ENCODE assay signal across 16 cellular contexts in the genomic region with DNA sequence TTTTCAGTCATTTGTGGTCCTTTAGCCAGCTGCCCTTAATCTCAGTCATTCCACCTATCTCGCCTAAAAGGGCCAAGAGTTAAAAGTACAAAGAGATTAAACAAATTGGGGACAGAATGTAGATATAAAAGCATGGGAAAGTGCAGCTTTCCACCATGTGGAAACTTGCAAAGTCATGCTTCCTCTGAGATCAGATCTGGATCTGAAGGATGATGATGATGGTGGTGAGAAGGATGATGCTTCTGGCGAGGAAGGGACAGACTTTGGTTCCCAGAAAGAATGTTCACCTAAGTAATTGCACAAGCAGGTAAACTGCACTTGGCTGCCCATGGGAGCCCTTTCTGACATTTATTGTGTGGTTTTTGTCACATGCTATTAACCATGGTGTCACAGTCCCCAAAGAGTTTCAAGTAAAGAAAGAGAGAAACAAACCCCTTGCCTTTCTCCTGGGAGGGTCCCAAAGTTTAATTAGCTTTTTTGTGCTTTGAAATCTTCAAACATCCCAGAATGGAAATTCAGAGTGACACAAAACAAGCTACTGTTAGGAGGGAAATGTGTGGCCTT. TPM values are rescaled to one million over a fixed set of nuclear protein-coding genes. Genes with fewer than 3 reads are reported as not detected.
A peak's percentile ranks its signal among the peaks of the same experiment; 100 is the strongest.
DNase-seq lines count a peak whose midpoint lies in the region; ATAC-seq and TF ChIP-seq lines count a peak whose summit lies in the region.
"Had no signal": no experiment of that assay in that cellular context is flagged by ENCODE, and none has a peak within 500 bp of the region (broad histone marks: within the 10 kb centered on the region; RNA-seq: fewer than 3 reads in every experiment).

No MANE protein-coding gene starts in this region.

- peaks cover 61% of the 10 kb centered on the region for H4K20me1 ChIP-seq in neural cell (ENCODE audit: insufficient read depth)

- H3K4me3 ChIP-seq in heart right ventricle (no peak overlapping the region), neural cell (ENCODE audit: low read length) (no peak overlapping the region), transverse colon (no peak overlapping the region)

- no peaks in the 10 kb centered on the region for H3K27me3 Mint-ChIP-seq in chondrocyte (ENCODE audit: low read depth)
- H3K27me3 Mint-ChIP-seq: naive thymus-derived CD4-positive, alpha-beta T cell had no signal

- ATAC-seq in heart right ventricle = no peak
- no peak for ATAC-seq in Right ventricle myocardium superior (ENCODE audit: poor library complexity)
- no peak for ATAC-seq in HG03432 (IDR thresholded peaks at IDR 0.05; ENCODE audit: unreplicated experiment)
- ATAC-seq: naive thymus-derived CD4-positive, alpha-beta T cell; Panc1; sciatic nerve had no signal

- H3K4me3 Mint-ChIP-seq in chondrocyte (ENCODE audit: unreplicated experiment) = no peak overlapping the region
- H3K4me3 Mint-ChIP-seq: T-helper 1 cell treated with Interleukin-12 subunit alpha and Interleukin-12 subunit beta and Interleukin-4 antibody, amounts not matched to agents 30 μg/mL and 1 μg/mL, for 36 hours had no signal

- TF ChIP-seq CTCF in heart right ventricle (IDR thresholded peaks at IDR 0.05) (no peak), chondrocyte (IDR thresholded peaks at IDR 0.05) (no peak), neural cell (IDR thresholded peaks at IDR 0.05; ENCODE audit: poor library complexity, severe bottlenecking) (no peak), transverse colon (IDR thresholded peaks at IDR 0.05) (no peak)

- peak overlapping the region; percentile 79 for H3K27ac Mint-ChIP-seq in chondrocyte (ENCODE audit: unreplicated experiment)
- H3K27ac Mint-ChIP-seq: T-helper 1 cell treated with Interleukin-12 subunit alpha and Interleukin-12 subunit beta and Interleukin-4 antibody, amounts not matched to agents 30 μg/mL and 1 μg/mL, for 36 hours had no signal

- H2AFZ ChIP-seq in neural cell (ENCODE audit: low read depth, low read length) = no peak overlapping the region

- POLR2A ChIA-PET in HEK293T (lab: Yijun Ruan, JAX) = no interaction called here

- peaks cover 31 to 99% (median 78%) of the 10 kb centered on the region in 9 donors for H3K4me1 ChIP-seq in heart right ventricle
- H3K4me1 ChIP-seq in transverse colon = peaks cover 10 to 48% (median 23%) of the 10 kb centered on the region in 4 donors

- H3K4me1 Mint-ChIP-seq in chondrocyte (ENCODE audit: low read depth) = peaks cover 88% of the 10 kb centered on the region

- WGBS in heart right ventricle, 2 donors = 73 to 88% methylated on average over 2 of the region's 2 CpGs
- 77 to 90% methylated on average over 1 to 2 of the region's 2 CpGs for WGBS in transverse colon (ENCODE audit: low coverage in 1 of 2), 2 donors

- no peak for TF ChIP-seq EP300 in neural cell (conservative IDR thresholded peaks at IDR 0.05; ENCODE audit: poor library complexity, severe bottlenecking)
- no peak for TF ChIP-seq EP300 in transverse colon (IDR thresholded peaks at IDR 0.05; ENCODE audit: low read depth)

- H3K9me3 ChIP-seq in heart right ventricle (peaks cover 0 to 25% (median 7%) of the 10 kb centered on the region in 11 donors), neural cell (ENCODE audit: low read length) (no peaks in the 10 kb centered on the region), transverse colon (no peaks in the 10 kb centered on the region)

- peaks cover 7% of the 10 kb centered on the region for H3K9me3 Mint-ChIP-seq in chondrocyte (ENCODE audit: low read depth)
- H3K9me3 Mint-ChIP-seq: T-helper 1 cell treated with Interleukin-12 subunit alpha and Interleukin-12 subunit beta and Interleukin-4 antibody, amounts not matched to agents 30 μg/mL and 1 μg/mL, for 36 hours had no signal

- H3K9ac ChIP-seq in neural cell (ENCODE audit: low read length) = no peak overlapping the region

- intact Hi-C loops in heart right ventricle (cut with DNase I) (loop anchor here in 4 of 10 donors (5.0 to 10.0 kb wide), 3 partner anchors 34 to 146 kb away; no protein-coding TSS in a partner anchor), Right ventricle myocardium superior (cut with DNase I) (no loop called here), transverse colon (cut with DNase I; ENCODE audit: low total_unique reads) (no loop called here)

- in situ Hi-C loops in transverse colon (cut with MboI; ENCODE audit: low pct_ligation_motif_present in 1 of 4, low pct_unique_long_range_greater_than_20kb in 1 of 4, low sequenced_read_pairs in 3 of 4) = no loop called here

- H3F3A ChIP-seq in neural cell (ENCODE audit: insufficient read depth, low read length, poor library complexity, severe bottlenecking) = peaks cover 6% of the 10 kb centered on the region

- H3K4me2 ChIP-seq in neural cell (ENCODE audit: low read length) = no peak overlapping the region

- H3K27me3 ChIP-seq in heart right ventricle = no peaks in the 10 kb centered on the region
- H3K27me3 ChIP-seq in neural cell (ENCODE audit: insufficient read depth, low read depth, low read length) = no peaks in the 10 kb centered on the region
- no peaks in the 10 kb centered on the region for H3K27me3 ChIP-seq in transverse colon

- TF ChIP-seq POLR2A in transverse colon (IDR thresholded peaks at IDR 0.05) = no peak

- DNase-seq in heart right ventricle = no peak
- no peak for DNase-seq in Right ventricle myocardium superior
- DNase-seq in chondrocyte (ENCODE audit: low spot score) = no peak
- no peak for DNase-seq in transverse colon
- no peak for DNase-seq in SK-N-DZ (ENCODE audit: low spot score)
- DNase-seq in HEK293T (ENCODE audit: extremely low spot score) = no peak
- DNase-seq: activated CD4-positive, CD25-positive, alpha-beta regulatory T cell treated with anti-CD3 and anti-CD28 coated beads, Interleukin-2, amount 50 U/mL, for 72 hours; AML-193; naive thymus-derived CD4-positive, alpha-beta T cell; NCI-H187 treated with DMSO at 0.1 percent for 48 hours; trophoblast cell had no signal

- no peak for TF ChIP-seq RAD21 in neural cell (conservative IDR thresholded peaks at IDR 0.05)

- H3K9me2 ChIP-seq in neural cell (ENCODE audit: insufficient read depth, low read length) = no peaks in the 10 kb centered on the region

- H3K36me3 ChIP-seq in heart right ventricle = peaks cover 0 to 8% (median 0%) of the 10 kb centered on the region in 9 donors
- peaks cover 6% of the 10 kb centered on the region for H3K36me3 ChIP-seq in neural cell (ENCODE audit: insufficient read depth, low read length)
- H3K36me3 ChIP-seq in transverse colon = no peaks in the 10 kb centered on the region

- CTCF ChIA-PET in HEK293T (lab: Yijun Ruan, JAX) = no interaction called here

- peaks cover 10% of the 10 kb centered on the region for H3K36me3 Mint-ChIP-seq in chondrocyte (ENCODE audit: low read depth)

- H3K27ac ChIP-seq in heart right ventricle (peak overlapping the region; percentile 28 to 94 (median 87)), neural cell (ENCODE audit: low read length) (peak overlapping the region; percentile 81), transverse colon (peak overlapping the region; percentile 8 to 57 (median 33))

- H3K79me2 ChIP-seq in neural cell (replicated peaks; ENCODE audit: insufficient read depth, low read length) = peaks cover 100% of the 10 kb centered on the region

TF ChIP-seq in neural cell, 6 proteins besides CTCF, POLR2A, EP300 and RAD21 (continues in another document):
- TF ChIP-seq POLR2AphosphoS5 (IDR thresholded peaks at IDR 0.05) = no peak
- TF ChIP-seq TAF1 (IDR thresholded peaks at IDR 0.05; ENCODE audit: low read depth) = no peak
- TF ChIP-seq MXI1 (conservative IDR thresholded peaks at IDR 0.05; ENCODE audit: poor library complexity, severe bottlenecking) = no peak

TF ChIP-seq in HEK293T, 16 proteins besides CTCF, POLR2A, EP300 and RAD21:
- TF ChIP-seq ARNT (IDR thresholded peaks at IDR 0.05) (no peak), FOXA1 (IDR thresholded peaks at IDR 0.05) (no peak), LEF1 (IDR thresholded peaks at IDR 0.05; ENCODE audit: borderline replicate concordance) (no peak), L3MBTL2 (conservative IDR thresholded peaks at IDR 0.05) (no peak), ZNF384 (IDR thresholded peaks at IDR 0.05) (no peak), HDGF (IDR thresholded peaks at IDR 0.05; ENCODE audit: borderline replicate concordance) (no peak), SP1 (IDR thresholded peaks at IDR 0.05) (no peak), ELF4 (IDR thresholded peaks at IDR 0.05) (no peak), NFRKB (IDR thresholded peaks at IDR 0.05) (no peak), SUZ12 (IDR thresholded peaks at IDR 0.05) (no peak), FOXK2 (IDR thresholded peaks at IDR 0.05) (no peak), BHLHE40 (IDR thresholded peaks at IDR 0.05; ENCODE audit: borderline replicate concordance) (no peak), CTBP1 (IDR thresholded peaks at IDR 0.05; ENCODE audit: borderline replicate concordance) (no peak), FOXM1 (IDR thresholded peaks at IDR 0.05; ENCODE audit: borderline replicate concordance) (no peak), TARDBP (IDR thresholded peaks at IDR 0.05) (no peak)
- TF ChIP-seq, protein P1, sequence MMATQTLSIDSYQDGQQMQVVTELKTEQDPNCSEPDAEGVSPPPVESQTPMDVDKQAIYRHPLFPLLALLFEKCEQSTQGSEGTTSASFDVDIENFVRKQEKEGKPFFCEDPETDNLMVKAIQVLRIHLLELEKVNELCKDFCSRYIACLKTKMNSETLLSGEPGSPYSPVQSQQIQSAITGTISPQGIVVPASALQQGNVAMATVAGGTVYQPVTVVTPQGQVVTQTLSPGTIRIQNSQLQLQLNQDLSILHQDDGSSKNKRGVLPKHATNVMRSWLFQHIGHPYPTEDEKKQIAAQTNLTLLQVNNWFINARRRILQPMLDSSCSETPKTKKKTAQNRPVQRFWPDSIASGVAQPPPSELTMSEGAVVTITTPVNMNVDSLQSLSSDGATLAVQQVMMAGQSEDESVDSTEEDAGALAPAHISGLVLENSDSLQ (IDR thresholded peaks at IDR 0.05) = no peak

RNA-seq across cellular contexts. Expression of a gene that starts 34.7 kb away (rescaled TPM):
- total RNA-seq in heart right ventricle (10 to 100 TPM; 21.8 to 51.8 (median 30.8) TPM), Right ventricle myocardium superior (19.2 TPM), chondrocyte (37.5 to 46.2 TPM (median 38.5 TPM) in 3 replicates), transverse colon (10 to 100 TPM in 1 of 4 donors, 1 to 10 TPM in 3; 6.2 to 43.4 (median 6.8) TPM)
- polyA plus RNA-seq in heart right ventricle (1 to 10 TPM; 5.0 to 5.6 TPM), neural cell (28.1 and 31.5 TPM in 2 replicates)
- polyA minus RNA-seq in neural cell = 102 and 141 TPM in 2 replicates
- polyA plus RNA-seq in SK-N-DZ (2014; cell fraction: cytosol; rRNA removed) = 18.2 and 23.0 TPM in 2 replicates
- 9.6 and 24.4 TPM in 2 replicates for polyA plus RNA-seq in SK-N-DZ (2014; cell fraction: nucleus; rRNA removed)

Comparison
In these comparisons a context has a peak if more than half of its experiments do, and no peak if none do; other contexts are left out.
1. H3K27ac ChIP-seq: peak in every context shown above with its lines; median percentile 87 in heart right ventricle; 81 in neural cell; 33 in transverse colon.